Comparison of ENCODE assay signal across 2 cellular contexts in the genomic region with DNA sequence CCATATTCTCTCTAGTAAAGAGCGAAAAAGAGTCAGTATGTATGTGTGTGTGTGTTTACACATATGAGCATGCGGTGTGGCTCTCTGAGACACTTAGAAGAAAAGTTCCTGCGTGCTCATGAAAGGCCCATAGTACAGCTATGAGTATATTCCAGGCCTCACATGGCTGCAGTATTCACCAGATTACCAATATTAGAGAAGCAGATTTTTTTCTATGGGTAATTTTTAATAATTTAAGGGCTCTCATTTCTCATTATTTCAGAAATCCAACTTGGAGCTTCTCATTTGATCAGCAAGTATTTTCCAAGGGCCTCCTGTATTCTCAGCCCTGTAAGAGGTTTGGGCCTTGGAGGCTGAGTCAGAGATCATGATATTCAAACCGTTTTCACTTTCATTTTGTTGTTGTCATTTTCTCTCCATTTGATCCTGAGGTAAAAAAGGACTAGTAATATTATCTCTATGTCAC.
TF ChIP-seq lines count a peak whose summit lies in the region.

No MANE protein-coding gene starts in this region.

TF ChIP-seq in A549, 52 proteins besides CTCF, POLR2A, EP300 and RAD21 (continued from another document):
- TF ChIP-seq PBX3 (IDR thresholded peaks at IDR 0.05) (no peak), ESRRA (IDR thresholded peaks at IDR 0.05; ENCODE audit: borderline replicate concordance, low read length) (no peak)
TF ChIP-seq in A549: peak in this region for 0.

TF ChIP-seq in SK-N-SH treated with all-trans-retinoic acid at 6 μM for 48 hours, 23 proteins besides CTCF, POLR2A, EP300 and RAD21 (continued from another document):
- TF ChIP-seq, protein P1, sequence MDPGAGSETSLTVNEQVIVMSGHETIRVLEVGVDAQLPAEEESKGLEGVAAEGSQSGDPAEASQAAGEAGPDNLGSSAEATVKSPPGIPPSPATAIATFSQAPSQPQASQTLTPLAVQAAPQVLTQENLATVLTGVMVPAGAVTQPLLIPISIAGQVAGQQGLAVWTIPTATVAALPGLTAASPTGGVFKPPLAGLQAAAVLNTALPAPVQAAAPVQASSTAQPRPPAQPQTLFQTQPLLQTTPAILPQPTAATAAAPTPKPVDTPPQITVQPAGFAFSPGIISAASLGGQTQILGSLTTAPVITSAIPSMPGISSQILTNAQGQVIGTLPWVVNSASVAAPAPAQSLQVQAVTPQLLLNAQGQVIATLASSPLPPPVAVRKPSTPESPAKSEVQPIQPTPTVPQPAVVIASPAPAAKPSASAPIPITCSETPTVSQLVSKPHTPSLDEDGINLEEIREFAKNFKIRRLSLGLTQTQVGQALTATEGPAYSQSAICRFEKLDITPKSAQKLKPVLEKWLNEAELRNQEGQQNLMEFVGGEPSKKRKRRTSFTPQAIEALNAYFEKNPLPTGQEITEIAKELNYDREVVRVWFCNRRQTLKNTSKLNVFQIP (CRISPR knock-in tag; IDR thresholded peaks at IDR 0.05; ENCODE audit: borderline replicate concordance, low read depth), result no peak
- TF ChIP-seq ISL1 (CRISPR knock-in tag; IDR thresholded peaks at IDR 0.05), result no peak
- no peak for TF ChIP-seq ZFP30 (CRISPR knock-in tag; IDR thresholded peaks at IDR 0.05)
- TF ChIP-seq ZNF70 (CRISPR knock-in tag; IDR thresholded peaks at IDR 0.05), result no peak
- TF ChIP-seq BACH2 (CRISPR knock-in tag; IDR thresholded peaks at IDR 0.05; ENCODE audit: borderline replicate concordance), result no peak
- TF ChIP-seq ZNF8 (CRISPR knock-in tag; IDR thresholded peaks at IDR 0.05), result no peak
- TF ChIP-seq, protein P2, sequence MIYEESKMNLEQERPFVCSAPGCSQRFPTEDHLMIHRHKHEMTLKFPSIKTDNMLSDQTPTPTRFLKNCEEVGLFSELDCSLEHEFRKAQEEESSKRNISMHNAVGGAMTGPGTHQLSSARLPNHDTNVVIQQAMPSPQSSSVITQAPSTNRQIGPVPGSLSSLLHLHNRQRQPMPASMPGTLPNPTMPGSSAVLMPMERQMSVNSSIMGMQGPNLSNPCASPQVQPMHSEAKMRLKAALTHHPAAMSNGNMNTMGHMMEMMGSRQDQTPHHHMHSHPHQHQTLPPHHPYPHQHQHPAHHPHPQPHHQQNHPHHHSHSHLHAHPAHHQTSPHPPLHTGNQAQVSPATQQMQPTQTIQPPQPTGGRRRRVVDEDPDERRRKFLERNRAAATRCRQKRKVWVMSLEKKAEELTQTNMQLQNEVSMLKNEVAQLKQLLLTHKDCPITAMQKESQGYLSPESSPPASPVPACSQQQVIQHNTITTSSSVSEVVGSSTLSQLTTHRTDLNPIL (CRISPR knock-in tag; IDR thresholded peaks at IDR 0.05; ENCODE audit: low read depth), result no peak
- TF ChIP-seq SNAI2 (CRISPR knock-in tag; IDR thresholded peaks at IDR 0.05), result no peak
- no peak for TF ChIP-seq TOX (CRISPR knock-in tag; IDR thresholded peaks at IDR 0.05; ENCODE audit: borderline replicate concordance)
- TF ChIP-seq ZNF565 (CRISPR knock-in tag; conservative IDR thresholded peaks at IDR 0.05; ENCODE audit: low read depth), result no peak
- no peak for TF ChIP-seq OSR1 (CRISPR knock-in tag; IDR thresholded peaks at IDR 0.05)
- no peak for TF ChIP-seq ZFP3 (CRISPR knock-in tag; IDR thresholded peaks at IDR 0.05)
- TF ChIP-seq ESRRG (CRISPR knock-in tag; IDR thresholded peaks at IDR 0.05), result no peak
